In genomic region chr12:124515981-124516380, GRCh38 we compare ENCODE assay signal across 1 cellular context.
TF ChIP-seq lines count a peak whose summit lies in the region.

No MANE protein-coding gene starts in this region.

TF ChIP-seq in H1, 55 proteins besides CTCF, POLR2A, EP300 and RAD21:
- TF ChIP-seq SRF (IDR thresholded peaks at IDR 0.05; ENCODE audit: low read depth, low read length) (no peak), SP1 (IDR thresholded peaks at IDR 0.05; ENCODE audit: low read depth, low read length) (no peak), TCF12 (IDR thresholded peaks at IDR 0.05; ENCODE audit: low read depth, low read length) (no peak), EGR1 (IDR thresholded peaks at IDR 0.05; ENCODE audit: borderline replicate concordance, low read depth, low read length) (no peak)
TF ChIP-seq in H1: peak in this region for 0.
